ENCODE assay signal across 22 cellular contexts in genomic region chr1:119626146-119626545, GRCh38. TPM values are rescaled to one million over a fixed set of nuclear protein-coding genes. Genes with fewer than 3 reads are reported as not detected.
"Had no signal": no experiment of that assay in that cellular context is flagged by ENCODE, and none has a peak within 500 bp of the region (broad histone marks: within the 10 kb centered on the region; RNA-seq: fewer than 3 reads in every experiment).

No MANE protein-coding gene starts in this region.

- H3K9me3 ChIP-seq: gastroesophageal sphincter, lower lobe of right lung, sigmoid colon, thyroid gland had no signal

- H3K27me3 ChIP-seq: gastroesophageal sphincter, sigmoid colon, thyroid gland had no signal

- DNase-seq: activated CD4-positive, alpha-beta T cell treated with anti-CD3 and anti-CD28 coated beads for 36 hours; activated CD4-positive, CD25-positive, alpha-beta regulatory T cell; activated CD8-positive, alpha-beta memory T cell treated with anti-CD3 and anti-CD28 coated beads, Interleukin-2, amount 10 ng/mL, durations not matched to agents 7 days and 5 days; activated CD8-positive, alpha-beta T cell treated with anti-CD3 and anti-CD28 coated beads, Interleukin-2, amount 10 ng/mL, durations not matched to agents 7 days and 5 days; activated naive CD4-positive, alpha-beta T cell; activated T-cell treated with anti-CD3 and anti-CD28 coated beads, Interleukin-2, amount 50 U/mL, for 72 hours; cortex of kidney; hypothalamus; immature natural killer cell; kidney; lower lobe of right lung; mesenchymal stem cell; naive thymus-derived CD8-positive, alpha-beta T cell; sigmoid colon; small intestine; stimulated activated CD4-positive, alpha-beta T cell treated with anti-CD3 and anti-CD28 coated beads, Interleukin-4, amount 100 ng/mL, for 24 hours; substantia nigra; T-cell; thyroid gland had no signal

- ATAC-seq: activated CD4-positive, alpha-beta T cell treated with anti-CD3 and anti-CD28 coated beads for 36 hours; activated CD8-positive, alpha-beta memory T cell treated with anti-CD3 and anti-CD28 coated beads, Interleukin-2, amount 10 ng/mL, durations not matched to agents 7 days and 5 days; activated CD8-positive, alpha-beta T cell treated with anti-CD3 and anti-CD28 coated beads, Interleukin-2, amount 10 ng/mL, durations not matched to agents 7 days and 5 days; activated naive CD4-positive, alpha-beta T cell treated with anti-CD3 and anti-CD28 coated beads, Interleukin-2, amount 50 U/mL, for 72 hours; activated T-cell treated with anti-CD3 and anti-CD28 coated beads, Interleukin-2, amount 50 U/mL, for 72 hours; lower lobe of right lung; naive thymus-derived CD8-positive, alpha-beta T cell; stimulated activated effector memory CD8-positive, alpha-beta T cell treated with anti-CD3 and anti-CD28 coated beads, Interleukin-12 subunit alpha, Interleukin-12 subunit beta, amount 100 ng/mL, for 72 hours; T-cell had no signal

- H3K27ac ChIP-seq: lower lobe of right lung, thyroid gland had no signal

- H3K4me3 ChIP-seq: gastroesophageal sphincter, lower lobe of right lung, sigmoid colon, thyroid gland had no signal

RNA-seq across cellular contexts. Expression of gene ZNF697, which starts 21.9 kb away (rescaled TPM):
- polyA plus RNA-seq: immature natural killer cell; naive thymus-derived CD8-positive, alpha-beta T cell had no signal
